ENCODE assay signal across 14 cellular contexts in genomic region chr4:53478671-53479456, GRCh38.
DNase-seq lines count a peak whose midpoint lies in the region; ATAC-seq and TF ChIP-seq lines count a peak whose summit lies in the region.
"Had no signal": no experiment of that assay in that cellular context is flagged by ENCODE, and none has a peak within 500 bp of the region (broad histone marks: within the 10 kb centered on the region; RNA-seq: fewer than 3 reads in every experiment).

No MANE protein-coding gene starts in this region.

- H3K4me1 ChIP-seq in CD8-positive, alpha-beta memory T cell (ENCODE audit: insufficient read depth, low read length): no peaks in the 10 kb centered on the region

- ATAC-seq in HG02981 (IDR thresholded peaks at IDR 0.05; ENCODE audit: unreplicated experiment): no peak
- ATAC-seq: stimulated activated naive CD8-positive, alpha-beta T cell treated with anti-CD3 and anti-CD28 coated beads, Interleukin-15, amount 100 ng/mL, for 72 hours had no signal

- no peaks in the 10 kb centered on the region for H3K4me1 Mint-ChIP-seq in CD8-positive, alpha-beta memory T cell
- H3K4me1 Mint-ChIP-seq: stimulated activated naive CD8-positive, alpha-beta T cell treated with anti-CD3 and anti-CD28 coated beads, Interleukin-15, amount 100 ng/mL, for 72 hours had no signal

- H3K27ac ChIP-seq in CD8-positive, alpha-beta memory T cell (ENCODE audit: low read depth, low read length): no peak overlapping the region
- H3K27ac ChIP-seq: BLaER1 treated with 17β-estradiol and CSF1 and Interleukin-3, amounts not matched to agents 10 nM and 100 nM; ovary had no signal

- peak; percentile 79 for DNase-seq in AG04449 (ENCODE audit: low read depth, low spot score)
- DNase-seq in HK-2 (ENCODE audit: unreplicated experiment): peak; percentile 11
- DNase-seq in astrocyte of the hippocampus (ENCODE audit: low read depth, low spot score): peak; percentile 70
- peak; percentile 93 for DNase-seq in iris pigment epithelial cell (ENCODE audit: low read depth)
- DNase-seq in NCI-H1930 (lab: John Stamatoyannopoulos, UW): no peak
- DNase-seq in CD8-positive, alpha-beta memory T cell: no peak
- no peak for DNase-seq in Kasumi-1 (lab: John Stamatoyannopoulos, UW)
- DNase-seq: activated CD4-positive, alpha-beta T cell treated with anti-CD3 and anti-CD28 coated beads for 48 hours; MM.1S; NCI-H446; ovary; stimulated activated naive CD8-positive, alpha-beta T cell treated with anti-CD3 and anti-CD28 coated beads, Interleukin-15, amount 100 ng/mL, for 72 hours had no signal

- TF ChIP-seq CTCF in AG04449 (IDR thresholded peaks at IDR 0.05; ENCODE audit: insufficient read depth, low read length, missing control alignments): no peak

- POLR2A ChIA-PET in AG04449 (lab: Yijun Ruan, JAX): no interaction called here
- POLR2A ChIA-PET in CD8-positive, alpha-beta memory T cell (lab: Charles Lee): no interaction called here

- CTCF ChIA-PET in AG04449 (lab: Yijun Ruan, JAX): interaction anchor here (2.3 kb wide), 1 partner anchor 227 kb away, joined by 7 read pairs; no protein-coding TSS in a partner anchor
- CTCF ChIA-PET in CD8-positive, alpha-beta memory T cell (lab: Charles Lee): no interaction called here

- no peak overlapping the region for H3K4me3 ChIP-seq in AG04449 (ENCODE audit: low read depth, low read length)
- no peak overlapping the region for H3K4me3 ChIP-seq in CD8-positive, alpha-beta memory T cell (ENCODE audit: low read length)
- H3K4me3 ChIP-seq: BLaER1 treated with 17β-estradiol and CSF1 and Interleukin-3, amounts not matched to agents 10 nM and 100 nM; ovary had no signal

- H3K36me3 Mint-ChIP-seq in CD8-positive, alpha-beta memory T cell: peaks cover 0 to 1% (median 0%) of the 10 kb centered on the region in 3 donors

- no peaks in the 10 kb centered on the region for H3K9me3 ChIP-seq in CD8-positive, alpha-beta memory T cell (ENCODE audit: low read length)
- H3K9me3 ChIP-seq: BLaER1 treated with 17β-estradiol and CSF1 and Interleukin-3, amounts not matched to agents 10 nM and 100 nM; ovary had no signal

- H3K27me3 ChIP-seq in CD8-positive, alpha-beta memory T cell (ENCODE audit: insufficient read depth, low read length, poor library complexity, severe bottlenecking): no peaks in the 10 kb centered on the region
- H3K27me3 ChIP-seq: BLaER1 treated with 17β-estradiol and CSF1 and Interleukin-3, amounts not matched to agents 10 nM and 100 nM; ovary had no signal

- H3K27ac Mint-ChIP-seq in CD8-positive, alpha-beta memory T cell: peak overlapping the region in 1 of 8 donors; percentile 50
- H3K27ac Mint-ChIP-seq: stimulated activated naive CD8-positive, alpha-beta T cell treated with anti-CD3 and anti-CD28 coated beads, Interleukin-15, amount 100 ng/mL, for 72 hours had no signal

- H3K4me3 Mint-ChIP-seq in CD8-positive, alpha-beta memory T cell: no peak overlapping the region
- H3K4me3 Mint-ChIP-seq: stimulated activated naive CD8-positive, alpha-beta T cell treated with anti-CD3 and anti-CD28 coated beads, Interleukin-15, amount 100 ng/mL, for 72 hours had no signal

- peaks cover 0 to 5% (median 0%) of the 10 kb centered on the region in 5 donors for H3K9me3 Mint-ChIP-seq in CD8-positive, alpha-beta memory T cell

- no peaks in the 10 kb centered on the region for H3K36me3 ChIP-seq in CD8-positive, alpha-beta memory T cell (ENCODE audit: insufficient read depth, low read length)
- H3K36me3 ChIP-seq: BLaER1 treated with 17β-estradiol and CSF1 and Interleukin-3, amounts not matched to agents 10 nM and 100 nM; ovary had no signal

- peaks cover 0 to 30% of the 10 kb centered on the region in 2 donors for H3K27me3 Mint-ChIP-seq in CD8-positive, alpha-beta memory T cell

Comparison
In these comparisons a context has a peak if more than half of its experiments do, and no peak if none do; other contexts are left out.
1. DNase-seq: peak in AG04449 (single experiment), HK-2 (single experiment), astrocyte of the hippocampus (single experiment) and iris pigment epithelial cell (single experiment); none in NCI-H1930 (0 of 2), CD8-positive, alpha-beta memory T cell (0 of 5) and Kasumi-1 (0 of 2).